ENCODE assay signal across 13 cellular contexts in genomic region chr9:22141906-22142305, GRCh38.
DNase-seq lines count a peak whose midpoint lies in the region; ATAC-seq, FAIRE-seq and TF ChIP-seq lines count a peak whose summit lies in the region.
"Had no signal": no experiment of that assay in that cellular context is flagged by ENCODE, and none has a peak within 500 bp of the region (broad histone marks: within the 10 kb centered on the region; RNA-seq: fewer than 3 reads in every experiment).

No MANE protein-coding gene starts in this region.

- H2AFZ ChIP-seq in keratinocyte (ENCODE audit: control insufficient read depth, low read length), result no peak overlapping the region

- peak in 2 of 5 donors; percentile 29 to 33 for DNase-seq in heart left ventricle
- no peak for DNase-seq in cardiac septum (ENCODE audit: low spot score)
- peak; percentile 71 for DNase-seq in brain microvascular endothelial cell
- DNase-seq in keratinocyte (ENCODE audit: low read depth, low spot score), result no peak
- no peak for DNase-seq in NCI-H1436 treated with DMSO at 0.1 percent for 48 hours (lab: John Stamatoyannopoulos, UW)
- no peak for DNase-seq in activated CD8-positive, alpha-beta memory T cell treated with anti-CD3 and anti-CD28 coated beads, Interleukin-2, amount 50 U/mL, for 48 hours
- no peak for DNase-seq in NCI-H345 (lab: John Stamatoyannopoulos, UW)
- DNase-seq: activated naive CD4-positive, alpha-beta T cell treated with anti-CD3 and anti-CD28 coated beads for 36 hours; H9; Karpas-422; nucleus accumbens had no signal

- no peak overlapping the region for H3K27ac ChIP-seq in heart left ventricle
- H3K27ac ChIP-seq in brain microvascular endothelial cell, result peak overlapping the region; percentile 66
- H3K27ac ChIP-seq in keratinocyte (ENCODE audit: control insufficient read depth, insufficient read depth, low read length), result no peak overlapping the region
- H3K27ac ChIP-seq: suprapubic skin had no signal

- dilution Hi-C loops in keratinocyte (cut with MboI; ENCODE audit: extremely low pct_ligation_motif_present, low sequenced_read_pairs), result no loop called here

- no peak overlapping the region for H3K4me2 ChIP-seq in keratinocyte (ENCODE audit: control insufficient read depth, extremely low read depth, insufficient read depth, low read depth, low read length)

- no peak for TF ChIP-seq POLR2A in heart left ventricle (IDR thresholded peaks at IDR 0.05)

- H3K4me1 ChIP-seq in heart left ventricle, result peaks cover 0 to 3% (median 0%) of the 10 kb centered on the region in 12 donors
- peaks cover 27% of the 10 kb centered on the region for H3K4me1 ChIP-seq in keratinocyte (ENCODE audit: control insufficient read depth, extremely low read depth, insufficient read depth, low read length)

- in situ Hi-C loops in brain microvascular endothelial cell (cut with HindIII; ENCODE audit: low pct_ligation_motif_present, low sequenced_read_pairs), result no loop called here

- TF ChIP-seq CTCF in heart left ventricle (IDR thresholded peaks at IDR 0.05) (no peak), brain microvascular endothelial cell (IDR thresholded peaks at IDR 0.05; ENCODE audit: low read depth, low read length, missing control alignments) (no peak), keratinocyte (optimal IDR thresholded peaks at IDR 0.05 in 1 of 3, IDR thresholded peaks at IDR 0.05 in 1 of 3, conservative IDR thresholded peaks at IDR 0.05 in 1 of 3; ENCODE audit: extremely low read depth in 1 of 3, insufficient read depth in 2 of 3, low read length in 3 of 3) (no peak)

- intact Hi-C loops in heart left ventricle (cut with DNase I) (no loop called here), cardiac septum (cut with DNase I) (no loop called here)

- ATAC-seq in heart left ventricle (peak; percentile 58 to 88 (median 82)), HG03432 (IDR thresholded peaks at IDR 0.05; ENCODE audit: unreplicated experiment) (no peak)

- 0 to 15% (median 8%) methylated on average over 1 of the region's 1 CpG for WGBS in heart left ventricle, 4 donors

- no peak overlapping the region for H3K9ac ChIP-seq in keratinocyte (ENCODE audit: control insufficient read depth, extremely low read depth, insufficient read depth, low read length)

- no peaks in the 10 kb centered on the region for H4K20me1 ChIP-seq in keratinocyte (ENCODE audit: control insufficient read depth, extremely low read depth, insufficient read depth, low read length)

- no peaks in the 10 kb centered on the region for H3K9me3 ChIP-seq in heart left ventricle
- no peaks in the 10 kb centered on the region for H3K9me3 ChIP-seq in keratinocyte (ENCODE audit: control insufficient read depth, low read depth, low read length)
- H3K9me3 ChIP-seq: suprapubic skin had no signal

- FAIRE-seq in keratinocyte (lab: Jason Lieb, UNC), result peak; percentile 53

- H3K36me3 ChIP-seq in heart left ventricle (no peaks in the 10 kb centered on the region), brain microvascular endothelial cell (replicated peaks) (no peaks in the 10 kb centered on the region), keratinocyte (ENCODE audit: control insufficient read depth in 2 of 2, extremely low read depth in 1 of 2, insufficient read depth in 2 of 2, low read length in 2 of 2) (no peaks in the 10 kb centered on the region)
- H3K36me3 ChIP-seq: suprapubic skin had no signal

- H3K9me1 ChIP-seq in keratinocyte (ENCODE audit: control insufficient read depth, extremely low read depth, insufficient read depth, low read length), result no peaks in the 10 kb centered on the region

- no peaks in the 10 kb centered on the region for H3K27me3 ChIP-seq in heart left ventricle
- no peaks in the 10 kb centered on the region for H3K27me3 ChIP-seq in brain microvascular endothelial cell (replicated peaks)
- no peaks in the 10 kb centered on the region for H3K27me3 ChIP-seq in keratinocyte (ENCODE audit: control insufficient read depth, extremely low read depth, insufficient read depth, low read length)
- H3K27me3 ChIP-seq: suprapubic skin had no signal

- H3K79me2 ChIP-seq in keratinocyte (ENCODE audit: control insufficient read depth, insufficient read depth, low read length), result no peaks in the 10 kb centered on the region

- H3K4me3 ChIP-seq in heart left ventricle (no peak overlapping the region), brain microvascular endothelial cell (ENCODE audit: low read depth, low read length) (no peak overlapping the region), keratinocyte (ENCODE audit: control insufficient read depth in 2 of 3, extremely low read depth in 1 of 3, insufficient read depth in 2 of 3, low read depth in 1 of 3, low read length in 3 of 3) (no peak overlapping the region)
- H3K4me3 ChIP-seq: suprapubic skin had no signal
